In the genomic region with DNA sequence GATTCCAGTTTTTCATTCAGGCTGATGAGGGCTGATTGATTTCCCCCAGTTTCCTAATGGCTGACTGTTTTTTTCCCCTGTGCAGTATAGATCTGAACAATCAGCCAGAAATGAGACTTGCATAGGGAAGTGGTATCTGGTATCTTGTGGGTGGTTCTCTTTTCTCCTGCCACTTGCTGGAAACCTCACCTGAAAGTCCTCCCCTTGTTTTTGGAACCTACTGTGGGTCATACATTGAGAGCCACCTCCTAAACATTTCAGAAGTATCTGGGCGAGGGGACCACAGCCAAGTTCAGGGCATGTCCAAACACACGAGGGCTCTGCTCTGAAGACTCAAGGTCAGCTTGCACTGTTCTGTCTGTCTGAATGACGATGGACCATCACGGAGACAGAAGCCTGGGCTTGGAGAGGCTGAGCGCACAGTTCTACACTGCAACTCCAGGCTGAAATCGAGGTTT, we compare ENCODE assay signal across 11 cellular contexts. TPM values are rescaled to one million over a fixed set of nuclear protein-coding genes. Genes with fewer than 3 reads are reported as not detected.
DNase-seq lines count a peak whose midpoint lies in the region; ATAC-seq, FAIRE-seq and TF ChIP-seq lines count a peak whose summit lies in the region.
"Had no signal": no experiment of that assay in that cellular context is flagged by ENCODE, and none has a peak within 500 bp of the region (broad histone marks: within the 10 kb centered on the region; RNA-seq: fewer than 3 reads in every experiment).

No MANE protein-coding gene starts in this region.

- H3K79me2 ChIP-seq in GM12878 (ENCODE audit: control insufficient read depth, insufficient read depth, low read length): no peaks in the 10 kb centered on the region

- H3K4me3 ChIP-seq in GM12878: no peak overlapping the region
- H3K4me3 ChIP-seq in suprapubic skin: no peak overlapping the region

- H3K9ac ChIP-seq in GM12878 (ENCODE audit: control insufficient read depth, insufficient read depth, low read length): no peak overlapping the region

- WGBS in GM12878 (ENCODE audit: insufficient coverage, insufficient replicate concordance, low lambda C conversion rate, missing lambda C conversion rate): 40% methylated on average over 6 of the region's 6 CpGs
- 74% methylated on average over 6 of the region's 6 CpGs for WGBS in suprapubic skin

- H3K9me3 ChIP-seq in GM12878 (replicated peaks; ENCODE audit: control insufficient read depth, insufficient read depth, low read length) (peaks cover 1% of the 10 kb centered on the region; the same call in 2 of the 3 replicates), suprapubic skin (no peaks in the 10 kb centered on the region)

- DNase-seq in GM10266 (ENCODE audit: extremely low spot score) (peak; percentile 23), GM12878 (ENCODE audit: low read depth, low spot score) (peak; percentile 40), suprapubic skin (ENCODE audit: low spot score in 2 of 2) (no peak), mesenteric fat pad (ENCODE audit: low spot score) (no peak), putamen (ENCODE audit: low spot score) (no peak)
- DNase-seq: anterior cingulate cortex; NCI-H2107; stimulated activated CD4-positive, alpha-beta T cell treated with anti-CD3 and anti-CD28 coated beads, Interleukin-4, amount 100 ng/mL, for 1 hour had no signal

- SMC1A ChIA-PET in GM12878 (lab: Charles Lee; ENCODE audit: uncharacterized antibody, unreplicated experiment): interaction anchor here (0.7 to 1.2 kb wide), 4 partner anchors 52 to 154 kb away, joined by 3 to 4 read pairs (median 4); no protein-coding TSS in a partner anchor

- peak in 1 of 2 experiments; percentile 31; a peak in 2 of 4 replicates for TF ChIP-seq EP300 in GM12878 (IDR thresholded peaks at IDR 0.05; ENCODE audit: borderline replicate concordance in 1 of 2, control insufficient read depth in 1 of 2, low read depth in 2 of 2, low read length in 2 of 2)
- no peak for TF ChIP-seq EP300 in suprapubic skin (IDR thresholded peaks at IDR 0.05)

- H3K36me3 ChIP-seq in GM12878 (ENCODE audit: control insufficient read depth in 2 of 2, insufficient read depth in 2 of 2, low read length in 1 of 2): no peaks in the 10 kb centered on the region
- no peaks in the 10 kb centered on the region for H3K36me3 ChIP-seq in suprapubic skin

- CTCF ChIA-PET in GM12878 (lab: Yijun Ruan, JAX): no interaction called here

- peak overlapping the region; percentile 36 for H2AFZ ChIP-seq in GM12878 (ENCODE audit: control insufficient read depth, low read depth, low read length)

- no peak for TF ChIP-seq CTCF in GM10266 (IDR thresholded peaks at IDR 0.05; ENCODE audit: control insufficient read depth, insufficient read depth, low read depth, missing control alignments)
- TF ChIP-seq CTCF in GM12878 (IDR thresholded peaks at IDR 0.05 in 2 of 3, conservative IDR thresholded peaks at IDR 0.05 in 1 of 3; ENCODE audit: control insufficient read depth in 2 of 3, extremely low read depth in 1 of 3, insufficient read depth in 1 of 3, low read depth in 3 of 3, low read length in 3 of 3): no peak
- no peak for TF ChIP-seq CTCF in suprapubic skin (IDR thresholded peaks at IDR 0.05)

- ATAC-seq in GM19351 (IDR thresholded peaks at IDR 0.05; ENCODE audit: unreplicated experiment): peak; percentile 85
- ATAC-seq in HG03108 (IDR thresholded peaks at IDR 0.05; ENCODE audit: unreplicated experiment): peak; percentile 75
- ATAC-seq in GM12878: peak; percentile 81
- ATAC-seq in GM18861 (IDR thresholded peaks at IDR 0.05; ENCODE audit: unreplicated experiment): no peak

- peak; percentile 78 for FAIRE-seq in GM12878 (lab: Jason Lieb, UNC)

- intact Hi-C loops in GM12878 (cut with micrococcal nuclease; ENCODE audit: unreplicated experiment): loop anchor here (5.0 kb wide), 1 partner anchor 37 kb away; no protein-coding TSS in a partner anchor

- peak overlapping the region; percentile 46; the same call in 1 of the 2 replicates for H3K4me2 ChIP-seq in GM12878 (ENCODE audit: control insufficient read depth, insufficient read depth)

- in situ Hi-C loops in GM12878 (cut with MboI): no loop called here

- H3K4me1 ChIP-seq in GM12878 (ENCODE audit: control insufficient read depth, insufficient read depth, low read length): peaks cover 14% of the 10 kb centered on the region
- H3K4me1 ChIP-seq in suprapubic skin: peaks cover 8% of the 10 kb centered on the region

- H3K27ac ChIP-seq in GM12878 (ENCODE audit: control insufficient read depth, insufficient read depth): peak overlapping the region; percentile 35; the same call in 1 of the 2 replicates
- no peak overlapping the region for H3K27ac ChIP-seq in suprapubic skin

- no peak for TF ChIP-seq RAD21 in GM12878 (IDR thresholded peaks at IDR 0.05; ENCODE audit: insufficient read depth, low read depth, low read length)

- no peaks in the 10 kb centered on the region for H4K20me1 ChIP-seq in GM12878 (ENCODE audit: control insufficient read depth, insufficient read depth)

- TF ChIP-seq POLR2A in GM12878 (IDR thresholded peaks at IDR 0.05; ENCODE audit: low read depth, low read length): no peak
- TF ChIP-seq POLR2A in suprapubic skin (IDR thresholded peaks at IDR 0.05): no peak

- BruUV-seq in GM12878 (replicated peaks; lab: Mats Ljungman, UMichigan): no TSS peak

- H3K27me3 ChIP-seq in GM12878 (replicated peaks in 1 of 2; ENCODE audit: control insufficient read depth in 2 of 2, insufficient read depth in 2 of 2, low read length in 1 of 2) (no peaks in the 10 kb centered on the region), suprapubic skin (no peaks in the 10 kb centered on the region)

- RAD21 ChIA-PET in GM12878 (lab: Charles Lee; ENCODE audit: unreplicated experiment): interaction anchor here (1.2 kb wide), 1 partner anchor 24 kb away, joined by 3 read pairs; no protein-coding TSS in a partner anchor

- POLR2A ChIA-PET in GM12878 (lab: Charles Lee): interaction anchor here (0.7 to 0.8 kb wide), 2 partner anchors 80 to 385 kb away, joined by 3 read pairs; no protein-coding TSS in a partner anchor

TF ChIP-seq in GM12878, 131 proteins besides CTCF, POLR2A, EP300 and RAD21 (continues in another document):
- TF ChIP-seq, protein P1, sequence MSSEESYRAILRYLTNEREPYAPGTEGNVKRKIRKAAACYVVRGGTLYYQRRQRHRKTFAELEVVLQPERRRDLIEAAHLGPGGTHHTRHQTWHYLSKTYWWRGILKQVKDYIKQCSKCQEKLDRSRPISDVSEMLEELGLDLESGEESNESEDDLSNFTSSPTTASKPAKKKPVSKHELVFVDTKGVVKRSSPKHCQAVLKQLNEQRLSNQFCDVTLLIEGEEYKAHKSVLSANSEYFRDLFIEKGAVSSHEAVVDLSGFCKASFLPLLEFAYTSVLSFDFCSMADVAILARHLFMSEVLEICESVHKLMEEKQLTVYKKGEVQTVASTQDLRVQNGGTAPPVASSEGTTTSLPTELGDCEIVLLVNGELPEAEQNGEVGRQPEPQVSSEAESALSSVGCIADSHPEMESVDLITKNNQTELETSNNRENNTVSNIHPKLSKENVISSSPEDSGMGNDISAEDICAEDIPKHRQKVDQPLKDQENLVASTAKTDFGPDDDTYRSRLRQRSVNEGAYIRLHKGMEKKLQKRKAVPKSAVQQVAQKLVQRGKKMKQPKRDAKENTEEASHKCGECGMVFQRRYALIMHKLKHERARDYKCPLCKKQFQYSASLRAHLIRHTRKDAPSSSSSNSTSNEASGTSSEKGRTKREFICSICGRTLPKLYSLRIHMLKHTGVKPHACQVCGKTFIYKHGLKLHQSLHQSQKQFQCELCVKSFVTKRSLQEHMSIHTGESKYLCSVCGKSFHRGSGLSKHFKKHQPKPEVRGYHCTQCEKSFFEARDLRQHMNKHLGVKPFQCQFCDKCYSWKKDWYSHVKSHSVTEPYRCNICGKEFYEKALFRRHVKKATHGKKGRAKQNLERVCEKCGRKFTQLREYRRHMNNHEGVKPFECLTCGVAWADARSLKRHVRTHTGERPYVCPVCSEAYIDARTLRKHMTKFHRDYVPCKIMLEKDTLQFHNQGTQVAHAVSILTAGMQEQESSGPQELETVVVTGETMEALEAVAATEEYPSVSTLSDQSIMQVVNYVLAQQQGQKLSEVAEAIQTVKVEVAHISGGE (CRISPR knock-in tag; IDR thresholded peaks at IDR 0.05): no peak
- TF ChIP-seq BCL11A (IDR thresholded peaks at IDR 0.05; ENCODE audit: low read depth, low read length): 0 out of 2 replicates have a peak, but pooled peaks have one; percentile 24
- TF ChIP-seq CREM (IDR thresholded peaks at IDR 0.05; ENCODE audit: low read depth): 0 out of 2 replicates have a peak, but pooled peaks have one; percentile 24
- TF ChIP-seq, protein P2, sequence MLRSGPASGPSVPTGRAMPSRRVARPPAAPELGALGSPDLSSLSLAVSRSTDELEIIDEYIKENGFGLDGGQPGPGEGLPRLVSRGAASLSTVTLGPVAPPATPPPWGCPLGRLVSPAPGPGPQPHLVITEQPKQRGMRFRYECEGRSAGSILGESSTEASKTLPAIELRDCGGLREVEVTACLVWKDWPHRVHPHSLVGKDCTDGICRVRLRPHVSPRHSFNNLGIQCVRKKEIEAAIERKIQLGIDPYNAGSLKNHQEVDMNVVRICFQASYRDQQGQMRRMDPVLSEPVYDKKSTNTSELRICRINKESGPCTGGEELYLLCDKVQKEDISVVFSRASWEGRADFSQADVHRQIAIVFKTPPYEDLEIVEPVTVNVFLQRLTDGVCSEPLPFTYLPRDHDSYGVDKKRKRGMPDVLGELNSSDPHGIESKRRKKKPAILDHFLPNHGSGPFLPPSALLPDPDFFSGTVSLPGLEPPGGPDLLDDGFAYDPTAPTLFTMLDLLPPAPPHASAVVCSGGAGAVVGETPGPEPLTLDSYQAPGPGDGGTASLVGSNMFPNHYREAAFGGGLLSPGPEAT (IDR thresholded peaks at IDR 0.05; ENCODE audit: low read depth): peak; percentile 14; the same call in 1 of the 2 replicates

RNA-seq across cellular contexts. Expression of gene ALPK2, which starts 19.3 kb away (rescaled TPM):
- total RNA-seq in GM12878 (2013; cell fraction: nucleolus; rRNA removed): 28.8 and 29.7 TPM in 2 replicates
- total RNA-seq in GM12878 (2014; rRNA removed) (4.5 and 5.8 TPM in 2 replicates), GM12878 (2014; rRNA removed; fragmentation: Illumina TruSeq; extraction: Trizol) (8.1 and 8.5 TPM in 2 replicates), GM12878 (2021) (4.3 and 5.1 TPM in 2 replicates), suprapubic skin (under 1 TPM; 0.16 to 0.72 (median 0.22) TPM), mesenteric fat pad (not detected)
- polyA plus RNA-seq in GM12878 (2011; ENCODE audit: low read depth): 2.5 TPM
- polyA plus RNA-seq in GM12878 (2011; rRNA removed) (27.4 and 36.5 TPM in 2 replicates), GM12878 (2014; fragmentation: Illumina TruSeq; extraction: Trizol) (4.8 and 4.9 TPM in 2 replicates), GM12878 (2014; fragmentation: Nextera tagmentation; extraction: Ambion mirVana) (1 to 10 TPM; 1.6 to 1.8 TPM), GM12878 (2014; rRNA removed) (3.4 TPM in 2 replicates), GM12878 (2016; fragmentation: Nextera tagmentation; extraction: Ambion mirVana) (1 to 10 TPM; 5.1 to 6.0 TPM)
- polyA plus RNA-seq in GM12878 (2011; cell fraction: cytosol; rRNA removed): 14.0 TPM in 2 replicates
- 68.7 and 99.5 TPM in 2 replicates for polyA plus RNA-seq in GM12878 (2011; cell fraction: nucleus; rRNA removed)
- 2.4 and 3.8 TPM in 2 replicates for polyA plus RNA-seq in GM12878 (2012)
- 53.4 and 56.6 TPM in 2 replicates for polyA minus RNA-seq in GM12878 (2011; rRNA and poly(A)+ RNA removed)
- 10.0 and 12.4 TPM in 2 replicates for polyA minus RNA-seq in GM12878 (2011; cell fraction: cytosol; rRNA and poly(A)+ RNA removed)
- 96.9 and 97.0 TPM in 2 replicates for polyA minus RNA-seq in GM12878 (2011; cell fraction: nucleus; rRNA and poly(A)+ RNA removed)

Comparison
In these comparisons a context has a peak if more than half of its experiments do, and no peak if none do; other contexts are left out.
1. DNase-seq: peak in GM10266 (single experiment) and GM12878 (single experiment); none in suprapubic skin (0 of 2), mesenteric fat pad (single experiment) and putamen (single experiment).